In genomic region chr2:10430886-10431622, GRCh38 we compare ENCODE assay signal across 16 cellular contexts. TPM values are rescaled to one million over a fixed set of nuclear protein-coding genes. Genes with fewer than 3 reads are reported as not detected.
DNase-seq lines count a peak whose midpoint lies in the region; TF ChIP-seq lines count a peak whose summit lies in the region.
"Had no signal": no experiment of that assay in that cellular context is flagged by ENCODE, and none has a peak within 500 bp of the region (broad histone marks: within the 10 kb centered on the region; RNA-seq: fewer than 3 reads in every experiment).

No MANE protein-coding gene starts in this region.

- DNase-seq in NOMO-1 treated with DMSO at 0.1 percent for 48 hours (lab: John Stamatoyannopoulos, UW; ENCODE audit: unreplicated experiment) (peak; percentile 4), NOMO-1 (lab: John Stamatoyannopoulos, UW; ENCODE audit: unreplicated experiment in 2 of 2) (no peak), Peyer's patch (no peak), osteoblast (ENCODE audit: insufficient read length, low spot score, missing footprints) (peak; percentile 82), activated T-cell treated with anti-CD3 and anti-CD28 coated beads for 4 hours (no peak), T1000 (lab: John Stamatoyannopoulos, UW) (no peak)
- no peak for DNase-seq in activated naive CD4-positive, alpha-beta T cell treated with anti-CD3 and anti-CD28 coated beads, Interleukin-2, amount 50 U/mL, for 16 hours
- DNase-seq: 8988T, NCI-H1436 treated with DMSO at 0.1 percent for 48 hours, NCI-H2081 treated with DMSO at 0.1 percent for 48 hours, NCI-H2227 treated with DMSO at 0.1 percent for 48 hours, NCI-H526, SHP77 treated with DMSO at 0.1 percent for 48 hours had no signal

- H3K4me2 ChIP-seq in osteoblast (ENCODE audit: insufficient read depth, low read length): no peak overlapping the region

- H4K20me1 ChIP-seq in osteoblast (ENCODE audit: insufficient read depth, low read length): peaks cover 7% of the 10 kb centered on the region

- H3K36me3 ChIP-seq in Peyer's patch (peaks cover 0 to 16% (median 0%) of the 10 kb centered on the region in 3 donors), duodenal mucosa (ENCODE audit: control insufficient read depth in 1 of 2, insufficient read depth in 2 of 2, low read length in 2 of 2) (peaks cover 0 to 22% of the 10 kb centered on the region in 2 donors), osteoblast (ENCODE audit: insufficient read depth, low read length) (peaks cover 16% of the 10 kb centered on the region)
- H3K36me3 ChIP-seq: HAP-1 had no signal

- H3K9ac ChIP-seq in duodenal mucosa (ENCODE audit: low read depth in 1 of 2, low read length in 2 of 2): peak overlapping the region in 1 of 2 donors; percentile 64

- peak overlapping the region in 3 of 4 donors; percentile 0 to 53 (median 49) for H3K4me3 ChIP-seq in Peyer's patch
- peak overlapping the region; percentile 55 for H3K4me3 ChIP-seq in duodenal mucosa (ENCODE audit: low read depth in 1 of 2, low read length in 2 of 2)
- H3K4me3 ChIP-seq in osteoblast (ENCODE audit: insufficient read depth, low read length): no peak overlapping the region
- H3K4me3 ChIP-seq: HAP-1 had no signal

- H3K79me2 ChIP-seq in osteoblast (ENCODE audit: insufficient read depth, low read length): no peaks in the 10 kb centered on the region

- H3K9me3 ChIP-seq in Peyer's patch (no peaks in the 10 kb centered on the region), duodenal mucosa (ENCODE audit: control insufficient read depth in 1 of 2, low read length in 2 of 2) (no peaks in the 10 kb centered on the region), osteoblast (ENCODE audit: low read depth, low read length) (no peaks in the 10 kb centered on the region)
- H3K9me3 ChIP-seq: BLaER1 treated with 17β-estradiol and CSF1 and Interleukin-3, amounts not matched to agents 10 nM and 100 nM; HAP-1 had no signal

- TF ChIP-seq CTCF in Peyer's patch (IDR thresholded peaks at IDR 0.05) (no peak), osteoblast (IDR thresholded peaks at IDR 0.05; ENCODE audit: extremely low read depth, low read depth, low read length) (no peak)

- no peaks in the 10 kb centered on the region for H3K27me3 ChIP-seq in Peyer's patch
- no peaks in the 10 kb centered on the region for H3K27me3 ChIP-seq in duodenal mucosa (ENCODE audit: control insufficient read depth in 1 of 2, insufficient read depth in 2 of 2, low read length in 2 of 2)
- no peaks in the 10 kb centered on the region for H3K27me3 ChIP-seq in osteoblast (ENCODE audit: insufficient read depth, low read length)

- no peak overlapping the region for H2AFZ ChIP-seq in osteoblast (ENCODE audit: low read length)

- H3K4me1 ChIP-seq in Peyer's patch (peaks cover 3 to 41% (median 10%) of the 10 kb centered on the region in 4 donors), duodenal mucosa (ENCODE audit: control insufficient read depth in 1 of 2, insufficient read depth in 2 of 2, low read length in 2 of 2) (peaks cover 30 to 37% of the 10 kb centered on the region in 2 donors), osteoblast (ENCODE audit: insufficient read depth, low read length) (peaks cover 7% of the 10 kb centered on the region)
- H3K4me1 ChIP-seq: HAP-1 had no signal

- H3K27ac ChIP-seq in Peyer's patch (no peak overlapping the region), duodenal mucosa (ENCODE audit: low read depth, low read length) (no peak overlapping the region), osteoblast (ENCODE audit: low read depth, low read length) (no peak overlapping the region)
- H3K27ac ChIP-seq: BLaER1 treated with 17β-estradiol and CSF1 and Interleukin-3, amounts not matched to agents 10 nM and 100 nM had no signal

- no peak for TF ChIP-seq POLR2A in Peyer's patch (IDR thresholded peaks at IDR 0.05)

RNA-seq across cellular contexts. Expression of gene ODC1, which starts 17.1 kb away (rescaled TPM):
- total RNA-seq in Peyer's patch (10 to 100 TPM; 31.5 to 91.6 (median 55.6) TPM), osteoblast (106 and 109 TPM in 2 replicates)

Comparison
In these comparisons a context has a peak if more than half of its experiments do, and no peak if none do; other contexts are left out.
1. DNase-seq: peak in NOMO-1 treated with DMSO at 0.1 percent for 48 hours (single experiment) and osteoblast (single experiment); none in NOMO-1 (0 of 2), Peyer's patch (0 of 3), activated T-cell treated with anti-CD3 and anti-CD28 coated beads for 4 hours (single experiment), activated naive CD4-positive, alpha-beta T cell treated with anti-CD3 and anti-CD28 coated beads, Interleukin-2, amount 50 U/mL, for 16 hours (single experiment) and T1000 (single experiment).